9 cellular contexts compared by ENCODE assay signal in genomic region chr19:10102787-10103236, GRCh38. TPM values are rescaled to one million over a fixed set of nuclear protein-coding genes. Genes with fewer than 3 reads are reported as not detected.
A peak's percentile ranks its signal among the peaks of the same experiment; 100 is the strongest.
DNase-seq lines count a peak whose midpoint lies in the region; ATAC-seq, FAIRE-seq and TF ChIP-seq lines count a peak whose summit lies in the region.
"Had no signal": no experiment of that assay in that cellular context is flagged by ENCODE, and none has a peak within 500 bp of the region (broad histone marks: within the 10 kb centered on the region; RNA-seq: fewer than 3 reads in every experiment).

No MANE protein-coding gene starts in this region.

- peak overlapping the region; percentile 95 for H3K27ac ChIP-seq in HL-60 (replicated peaks)

- no peak for TF ChIP-seq CTCF in HL-60 (IDR thresholded peaks at IDR 0.05; ENCODE audit: insufficient read depth, low read length)

- FAIRE-seq in frontal cortex (lab: Jason Lieb, UNC) = no peak

- H3K4me3 Mint-ChIP-seq in stimulated activated naive CD8-positive, alpha-beta T cell treated with anti-CD3 and anti-CD28 coated beads, Interleukin-15, Interleukin-2, amounts not matched to agents 100 ng/mL and 50 ng/mL, for 24 hours = peak overlapping the region; percentile 75
- peak overlapping the region; percentile 60 for H3K4me3 Mint-ChIP-seq in activated naive CD8-positive, alpha-beta T cell treated with anti-CD3 and anti-CD28 coated beads, Interleukin-2, amount 10 ng/mL, durations not matched to agents 7 days and 5 days

- no peaks in the 10 kb centered on the region for H3K9me3 Mint-ChIP-seq in stimulated activated naive CD8-positive, alpha-beta T cell treated with anti-CD3 and anti-CD28 coated beads, Interleukin-15, Interleukin-2, amounts not matched to agents 100 ng/mL and 50 ng/mL, for 24 hours
- H3K9me3 Mint-ChIP-seq in activated naive CD8-positive, alpha-beta T cell treated with anti-CD3 and anti-CD28 coated beads, Interleukin-2, amount 10 ng/mL, durations not matched to agents 7 days and 5 days = no peaks in the 10 kb centered on the region

- H3K4me3 ChIP-seq in HL-60 (replicated peaks; ENCODE audit: insufficient read depth, low read length) = no peak overlapping the region

- DNase-seq in stimulated activated naive CD8-positive, alpha-beta T cell treated with anti-CD3 and anti-CD28 coated beads, Interleukin-15, Interleukin-2, amounts not matched to agents 100 U/mL and 50 U/mL, for 24 hours = no peak
- DNase-seq in HL-60 (ENCODE audit: low read depth in 1 of 2, low spot score in 1 of 2) (peak in 1 of 2 experiments; percentile 83), frontal cortex (ENCODE audit: low spot score in 2 of 2) (no peak), HuH-7.5 (ENCODE audit: low spot score) (no peak), activated gamma-delta T cell treated with Interleukin-2 at 50 U/mL for 16 hours (no peak)
- no peak for DNase-seq in activated naive CD8-positive, alpha-beta T cell treated with anti-CD3 and anti-CD28 coated beads, Interleukin-2, amount 10 ng/mL, durations not matched to agents 7 days and 5 days
- DNase-seq: NCI-H2029 treated with DMSO at 0.1 percent for 48 hours had no signal

- H3K27ac Mint-ChIP-seq in stimulated activated naive CD8-positive, alpha-beta T cell treated with anti-CD3 and anti-CD28 coated beads, Interleukin-15, Interleukin-2, amounts not matched to agents 100 ng/mL and 50 ng/mL, for 24 hours = peak overlapping the region; percentile 98
- H3K27ac Mint-ChIP-seq in activated naive CD8-positive, alpha-beta T cell treated with anti-CD3 and anti-CD28 coated beads, Interleukin-2, amount 10 ng/mL, durations not matched to agents 7 days and 5 days = peak overlapping the region; percentile 95

- peaks cover 16% of the 10 kb centered on the region for H3K36me3 Mint-ChIP-seq in stimulated activated naive CD8-positive, alpha-beta T cell treated with anti-CD3 and anti-CD28 coated beads, Interleukin-15, Interleukin-2, amounts not matched to agents 100 ng/mL and 50 ng/mL, for 24 hours (ENCODE audit: low read depth)
- H3K36me3 Mint-ChIP-seq in activated naive CD8-positive, alpha-beta T cell treated with anti-CD3 and anti-CD28 coated beads, Interleukin-2, amount 10 ng/mL, durations not matched to agents 7 days and 5 days = peaks cover 12% of the 10 kb centered on the region

- ATAC-seq in stimulated activated naive CD8-positive, alpha-beta T cell treated with anti-CD3 and anti-CD28 coated beads, Interleukin-15, Interleukin-2, amounts not matched to agents 100 U/mL and 50 U/mL, for 24 hours = no peak
- ATAC-seq in activated naive CD8-positive, alpha-beta T cell treated with anti-CD3 and anti-CD28 coated beads, Interleukin-2, amount 10 ng/mL, durations not matched to agents 7 days and 5 days (ENCODE audit: low read depth) = no peak
- no peak for ATAC-seq in GM19463 (IDR thresholded peaks at IDR 0.05; ENCODE audit: unreplicated experiment)

- H3K4me1 Mint-ChIP-seq in stimulated activated naive CD8-positive, alpha-beta T cell treated with anti-CD3 and anti-CD28 coated beads, Interleukin-15, Interleukin-2, amounts not matched to agents 100 ng/mL and 50 ng/mL, for 24 hours (ENCODE audit: low read depth) = peaks cover 84% of the 10 kb centered on the region
- H3K4me1 Mint-ChIP-seq in activated naive CD8-positive, alpha-beta T cell treated with anti-CD3 and anti-CD28 coated beads, Interleukin-2, amount 10 ng/mL, durations not matched to agents 7 days and 5 days = peaks cover 54% of the 10 kb centered on the region

- H3K27me3 Mint-ChIP-seq in stimulated activated naive CD8-positive, alpha-beta T cell treated with anti-CD3 and anti-CD28 coated beads, Interleukin-15, Interleukin-2, amounts not matched to agents 100 ng/mL and 50 ng/mL, for 24 hours = no peaks in the 10 kb centered on the region
- no peaks in the 10 kb centered on the region for H3K27me3 Mint-ChIP-seq in activated naive CD8-positive, alpha-beta T cell treated with anti-CD3 and anti-CD28 coated beads, Interleukin-2, amount 10 ng/mL, durations not matched to agents 7 days and 5 days

- no peaks in the 10 kb centered on the region for H3K27me3 ChIP-seq in HL-60 (ENCODE audit: insufficient read depth, poor library complexity, severe bottlenecking)

- POLR2A ChIA-PET in activated naive CD8-positive, alpha-beta T cell treated with anti-CD3 and anti-CD28 coated beads, Interleukin-2, amount 10 ng/mL, durations not matched to agents 7 days and 5 days (lab: Charles Lee) = interaction anchor here (0.6 to 5.7 kb wide), 4 partner anchors 12 to 197 kb away, joined by 3 to 79 read pairs (median 5); partner anchors contain the start of gene P2RY11

RNA-seq across cellular contexts. Expression of gene ANGPTL6, which starts 0.3 kb away (rescaled TPM):
- total RNA-seq in activated naive CD8-positive, alpha-beta T cell treated with anti-CD3 and anti-CD28 coated beads, Interleukin-2, amount 10 ng/mL, durations not matched to agents 7 days and 5 days = 1 to 10 TPM; 3.8 to 4.7 TPM
- total RNA-seq in frontal cortex = not detected

RNA-seq across cellular contexts. Expression of gene PPAN, which starts 3.4 kb away (rescaled TPM):
- 100 to 1,000 TPM; 104 to 112 TPM for total RNA-seq in activated naive CD8-positive, alpha-beta T cell treated with anti-CD3 and anti-CD28 coated beads, Interleukin-2, amount 10 ng/mL, durations not matched to agents 7 days and 5 days
- 15.1 TPM for total RNA-seq in frontal cortex

RNA-seq across cellular contexts. Expression of gene P2RY11, which starts 8.7 kb away (rescaled TPM):
- 10 to 100 TPM; 51.8 to 53.6 TPM for total RNA-seq in activated naive CD8-positive, alpha-beta T cell treated with anti-CD3 and anti-CD28 coated beads, Interleukin-2, amount 10 ng/mL, durations not matched to agents 7 days and 5 days
- 4.1 TPM for total RNA-seq in frontal cortex

RNA-seq across cellular contexts. Expression of gene SHFL, which starts 16.7 kb away (rescaled TPM):
- total RNA-seq in activated naive CD8-positive, alpha-beta T cell treated with anti-CD3 and anti-CD28 coated beads, Interleukin-2, amount 10 ng/mL, durations not matched to agents 7 days and 5 days = 100 to 1,000 TPM; 118 to 126 TPM
- total RNA-seq in frontal cortex = 3.3 TPM

RNA-seq across cellular contexts. Expression of gene EIF3G, which starts 16.9 kb away (rescaled TPM):
- total RNA-seq in activated naive CD8-positive, alpha-beta T cell treated with anti-CD3 and anti-CD28 coated beads, Interleukin-2, amount 10 ng/mL, durations not matched to agents 7 days and 5 days = 100 to 1,000 TPM; 262 to 264 TPM
- 108 TPM for total RNA-seq in frontal cortex

Comparison
In these comparisons a context has a peak if more than half of its experiments do, and no peak if none do; other contexts are left out.
1. RNA of gene P2RY11, which starts 8.7 kb away (total RNA-seq): 51.8 to 53.6 TPM in activated naive CD8-positive, alpha-beta T cell treated with anti-CD3 and anti-CD28 coated beads, Interleukin-2, amount 10 ng/mL, durations not matched to agents 7 days and 5 days; 4.1 TPM in frontal cortex (single experiment); every median in the first group is over 10 times any median in the second.